16 cellular contexts compared by ENCODE assay signal in genomic region chr3:193992638-193993037, GRCh38.
A peak's percentile ranks its signal among the peaks of the same experiment; 100 is the strongest.
DNase-seq lines count a peak whose midpoint lies in the region; ATAC-seq and TF ChIP-seq lines count a peak whose summit lies in the region.
"Had no signal": no experiment of that assay in that cellular context is flagged by ENCODE, and none has a peak within 500 bp of the region (broad histone marks: within the 10 kb centered on the region; RNA-seq: fewer than 3 reads in every experiment).

No MANE protein-coding gene starts in this region.

- H3K4me2 ChIP-seq in smooth muscle cell, result peak overlapping the region; percentile 42
- H3K4me2 ChIP-seq: A549; BLaER1 treated with 17β-estradiol and CSF1 and Interleukin-3, amounts not matched to agents 10 nM and 100 nM had no signal

- H3K9me3 ChIP-seq in HEK293 (ENCODE audit: control insufficient read depth, insufficient read depth, low read depth, low read length) (no peaks in the 10 kb centered on the region), endodermal cell (ENCODE audit: control insufficient read depth, low read length) (peaks cover 6% of the 10 kb centered on the region), smooth muscle cell (replicated peaks; ENCODE audit: low read depth) (no peaks in the 10 kb centered on the region)

- peak; percentile 26 for DNase-seq in endodermal cell
- DNase-seq in smooth muscle cell (lab: John Stamatoyannopoulos, UW; ENCODE audit: unreplicated experiment), result no peak
- no peak for DNase-seq in occipital lobe (lab: John Stamatoyannopoulos, UW)
- DNase-seq in COR-L47 (lab: John Stamatoyannopoulos, UW), result no peak
- DNase-seq: AML-193; Calu3; CD4-positive, alpha-beta T cell; DMS79 treated with DMSO at 0.1 percent for 48 hours; GF-D8 had no signal

- WGBS in endodermal cell (ENCODE audit: insufficient coverage in 1 of 2, insufficient read length in 1 of 2), 2 experiments, result 57% methylated on average over 1 of the region's 1 CpG; no CpG with 5 or more reads in 1 of the 2 experiments
- WGBS in smooth muscle cell (ENCODE audit: low lambda C conversion rate), result 19% methylated on average over 1 of the region's 1 CpG

- H4K20me1 ChIP-seq in smooth muscle cell (ENCODE audit: low read depth), result no peaks in the 10 kb centered on the region
- H4K20me1 ChIP-seq: BLaER1 treated with 17β-estradiol and CSF1 and Interleukin-3, amounts not matched to agents 10 nM and 100 nM had no signal

- no peaks in the 10 kb centered on the region for H3K36me3 ChIP-seq in HEK293 (ENCODE audit: control insufficient read depth in 2 of 2, insufficient read depth in 1 of 2, low read length in 2 of 2)
- H3K36me3 ChIP-seq in endodermal cell (ENCODE audit: control insufficient read depth, insufficient read depth, low read length), result no peaks in the 10 kb centered on the region
- no peaks in the 10 kb centered on the region for H3K36me3 ChIP-seq in smooth muscle cell (ENCODE audit: low read depth)
- H3K36me3 ChIP-seq: BLaER1 treated with 17β-estradiol and CSF1 and Interleukin-3, amounts not matched to agents 10 nM and 100 nM had no signal

- no peak overlapping the region for H3K4me3 Mint-ChIP-seq in endodermal cell
- H3K4me3 Mint-ChIP-seq: B cell; CD4-positive, alpha-beta T cell; CD8-positive, alpha-beta T cell had no signal

- peaks cover 24% of the 10 kb centered on the region for H3K27me3 Mint-ChIP-seq in endodermal cell (ENCODE audit: insufficient read depth)

- peaks cover 7% of the 10 kb centered on the region for H3K9me3 Mint-ChIP-seq in endodermal cell
- H3K9me3 Mint-ChIP-seq: CD4-positive, alpha-beta T cell had no signal

- TF ChIP-seq CTCF in HEK293 (tag by site-specific recombination; IDR thresholded peaks at IDR 0.05) (no peak), endodermal cell (conservative IDR thresholded peaks at IDR 0.05) (no peak), smooth muscle cell (IDR thresholded peaks at IDR 0.05; ENCODE audit: borderline replicate concordance, insufficient read depth, poor library complexity, severe bottlenecking) (no peak)

- H3K27ac ChIP-seq in HEK293 (ENCODE audit: extremely low read depth, low read depth, low read length) (no peak overlapping the region), endodermal cell (ENCODE audit: low read depth, low read length) (no peak overlapping the region), smooth muscle cell (ENCODE audit: low read depth) (peak overlapping the region; percentile 68)
- H3K27ac ChIP-seq: A549; BLaER1 treated with 17β-estradiol and CSF1 and Interleukin-3, amounts not matched to agents 10 nM and 100 nM; C4-2B had no signal

- CTCF ChIA-PET in HEK293 (lab: Yijun Ruan, JAX), result interaction anchor here (0.6 kb wide), 1 partner anchor 145 kb away, joined by 3 read pairs; no protein-coding TSS in a partner anchor

- peaks cover 43% of the 10 kb centered on the region for H3K4me1 Mint-ChIP-seq in endodermal cell
- H3K4me1 Mint-ChIP-seq: B cell had no signal

- H3K4me1 ChIP-seq in HEK293 (ENCODE audit: control insufficient read depth, insufficient read depth, low read length), result no peaks in the 10 kb centered on the region
- H3K4me1 ChIP-seq in endodermal cell (ENCODE audit: control insufficient read depth, insufficient read depth, low read length), result peaks cover 3% of the 10 kb centered on the region
- peaks cover 22% of the 10 kb centered on the region for H3K4me1 ChIP-seq in smooth muscle cell (ENCODE audit: low read depth)
- H3K4me1 ChIP-seq: A549 had no signal

- H3K4me3 ChIP-seq in HEK293 (ENCODE audit: low read depth, low read length) (no peak overlapping the region), endodermal cell (ENCODE audit: low read length) (no peak overlapping the region), smooth muscle cell (no peak overlapping the region)
- H3K4me3 ChIP-seq: A549; BLaER1 treated with 17β-estradiol and CSF1 and Interleukin-3, amounts not matched to agents 10 nM and 100 nM had no signal

- POLR2A ChIA-PET in HEK293 (lab: Yijun Ruan, JAX), result no interaction called here

- no peak for ATAC-seq in GM19452 (IDR thresholded peaks at IDR 0.05; ENCODE audit: unreplicated experiment)
- ATAC-seq: A549; CD8-positive, alpha-beta T cell had no signal

- H3K27ac Mint-ChIP-seq in endodermal cell, result no peak overlapping the region
- H3K27ac Mint-ChIP-seq: B cell; CD4-positive, alpha-beta T cell; CD8-positive, alpha-beta T cell had no signal

- H2AFZ ChIP-seq in smooth muscle cell (ENCODE audit: low read depth), result no peak overlapping the region

- H3K27me3 ChIP-seq in endodermal cell (ENCODE audit: control insufficient read depth, insufficient read depth, low read length, poor library complexity, severe bottlenecking) (peaks cover 9% of the 10 kb centered on the region), smooth muscle cell (ENCODE audit: low read depth) (no peaks in the 10 kb centered on the region)

- H3K79me2 ChIP-seq in smooth muscle cell (ENCODE audit: low read depth), result no peaks in the 10 kb centered on the region

- H3K36me3 Mint-ChIP-seq in endodermal cell (ENCODE audit: low read depth), result no peaks in the 10 kb centered on the region
- H3K36me3 Mint-ChIP-seq: CD8-positive, alpha-beta T cell had no signal

- peaks cover 12% of the 10 kb centered on the region for H3F3A ChIP-seq in smooth muscle cell (ENCODE audit: low read depth)

- H3K9ac ChIP-seq in endodermal cell (ENCODE audit: extremely low read depth, low read length, poor library complexity, severe bottlenecking) (no peak overlapping the region), smooth muscle cell (ENCODE audit: low read depth) (no peak overlapping the region)
- H3K9ac ChIP-seq: BLaER1 treated with 17β-estradiol and CSF1 and Interleukin-3, amounts not matched to agents 10 nM and 100 nM had no signal

TF ChIP-seq in HEK293, 187 proteins besides CTCF, POLR2A, EP300 and RAD21:
- TF ChIP-seq ZNF596 (tag by site-specific recombination; IDR thresholded peaks at IDR 0.05), result peak; percentile 96
- TF ChIP-seq ZNF202 (tag by site-specific recombination; IDR thresholded peaks at IDR 0.05; ENCODE audit: borderline replicate concordance), result 0 out of 2 replicates have a peak, but pooled peaks have one; percentile 37
- peak; percentile 61 for TF ChIP-seq PRDM1 (tag by site-specific recombination; IDR thresholded peaks at IDR 0.05)
- no peak for TF ChIP-seq ZNF658 (tag by site-specific recombination; IDR thresholded peaks at IDR 0.05)
- TF ChIP-seq ZNF473 (tag by site-specific recombination; IDR thresholded peaks at IDR 0.05), result no peak
- peak; percentile 52; the same call in 1 of the 2 replicates for TF ChIP-seq ZNF366 (tag by site-specific recombination; conservative IDR thresholded peaks at IDR 0.05)
